15 cellular contexts compared by ENCODE assay signal in the genomic region with DNA sequence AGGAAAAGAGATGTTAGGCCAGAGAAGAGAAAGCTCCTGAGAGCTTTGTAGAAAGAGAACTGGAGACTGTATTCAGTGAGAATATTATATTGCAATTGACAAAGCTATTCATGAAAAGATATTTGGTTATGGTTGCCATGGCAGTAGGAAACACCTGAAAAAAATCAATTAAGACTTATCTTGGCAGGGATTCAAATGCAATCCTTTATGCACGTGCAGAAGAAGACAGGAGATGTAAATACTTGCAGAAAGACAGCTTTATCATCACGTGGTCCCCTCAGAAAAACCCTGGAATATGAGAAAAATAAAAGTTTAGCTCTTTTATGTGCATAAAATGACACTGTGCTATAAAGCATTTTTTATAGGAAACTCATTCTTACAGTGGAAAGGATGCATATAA.
DNase-seq lines count a peak whose midpoint lies in the region; ATAC-seq and TF ChIP-seq lines count a peak whose summit lies in the region.
"Had no signal": no experiment of that assay in that cellular context is flagged by ENCODE, and none has a peak within 500 bp of the region (broad histone marks: within the 10 kb centered on the region; RNA-seq: fewer than 3 reads in every experiment).

No MANE protein-coding gene starts in this region.

- ATAC-seq in Right ventricle myocardium superior (ENCODE audit: poor library complexity) (no peak), GM21723 (IDR thresholded peaks at IDR 0.05; ENCODE audit: unreplicated experiment) (no peak), HG02763 (IDR thresholded peaks at IDR 0.05; ENCODE audit: unreplicated experiment) (no peak)

- peaks cover 82% of the 10 kb centered on the region for H3K4me1 Mint-ChIP-seq in brain
- H3K4me1 Mint-ChIP-seq: immature natural killer cell had no signal

- H3K27ac ChIP-seq in left ventricle myocardium inferior (replicated peaks): peak overlapping the region; percentile 24
- peak overlapping the region; percentile 49 for H3K27ac ChIP-seq in temporal lobe (ENCODE audit: low read depth, low read length)
- H3K27ac ChIP-seq: ovary, stomach had no signal

- no peak overlapping the region for H3K4me3 ChIP-seq in left ventricle myocardium inferior
- H3K4me3 ChIP-seq: ovary, stomach had no signal

- intact Hi-C loops in left ventricle myocardium inferior (cut with micrococcal nuclease): no loop called here
- intact Hi-C loops in Right ventricle myocardium superior (cut with DNase I): no loop called here

- H3K36me3 Mint-ChIP-seq in brain: no peaks in the 10 kb centered on the region
- H3K36me3 Mint-ChIP-seq: immature natural killer cell had no signal

- no peaks in the 10 kb centered on the region for H3K27me3 Mint-ChIP-seq in brain

- no peak for TF ChIP-seq CTCF in left ventricle myocardium inferior (IDR thresholded peaks at IDR 0.05; ENCODE audit: borderline replicate concordance)
- no peak for TF ChIP-seq CTCF in brain (conservative IDR thresholded peaks at IDR 0.05)

- DNase-seq in left ventricle myocardium inferior: no peak
- DNase-seq in Right ventricle myocardium superior: no peak
- DNase-seq in NCI-H345 (lab: John Stamatoyannopoulos, UW): peak; percentile 70
- no peak for DNase-seq in pons (ENCODE audit: low spot score)
- DNase-seq: activated CD8-positive, alpha-beta memory T cell treated with anti-CD3 and anti-CD28 coated beads, Interleukin-2, amount 50 U/mL, for 4 hours; activated naive CD4-positive, alpha-beta T cell treated with anti-CD3 and anti-CD28 coated beads, Interleukin-2, amount 50 U/mL, for 16 hours; immature natural killer cell; MM.1S; OCI-M1; ovary; stomach had no signal

- H3K4me1 ChIP-seq in left ventricle myocardium inferior: peaks cover 33% of the 10 kb centered on the region

- no peaks in the 10 kb centered on the region for H3K27me3 ChIP-seq in left ventricle myocardium inferior (ENCODE audit: low read depth)
- H3K27me3 ChIP-seq: stomach had no signal

- H3K36me3 ChIP-seq in left ventricle myocardium inferior: no peaks in the 10 kb centered on the region
- H3K36me3 ChIP-seq: ovary, stomach had no signal

- H3K27ac Mint-ChIP-seq in brain: peak overlapping the region; percentile 16 to 92 (median 88)
- H3K27ac Mint-ChIP-seq: immature natural killer cell had no signal

- peak overlapping the region in 3 of 5 experiments; percentile 21 to 49 (median 45) for H3K4me3 Mint-ChIP-seq in brain
- H3K4me3 Mint-ChIP-seq: immature natural killer cell had no signal

- no peaks in the 10 kb centered on the region for H3K9me3 Mint-ChIP-seq in brain
- H3K9me3 Mint-ChIP-seq: immature natural killer cell had no signal

- H3K9me3 ChIP-seq in left ventricle myocardium inferior (replicated peaks): no peaks in the 10 kb centered on the region
- H3K9me3 ChIP-seq: ovary, stomach had no signal
